Comparison of ENCODE assay signal across 10 cellular contexts in genomic region chr21:30194701-30195299, GRCh38. TPM values are rescaled to one million over a fixed set of nuclear protein-coding genes. Genes with fewer than 3 reads are reported as not detected.
DNase-seq lines count a peak whose midpoint lies in the region; ATAC-seq and TF ChIP-seq lines count a peak whose summit lies in the region.
"Had no signal": no experiment of that assay in that cellular context is flagged by ENCODE, and none has a peak within 500 bp of the region (broad histone marks: within the 10 kb centered on the region; RNA-seq: fewer than 3 reads in every experiment).

No MANE protein-coding gene starts in this region.

- peaks cover 0 to 13% of the 10 kb centered on the region in 2 donors for H3K9me3 Mint-ChIP-seq in effector memory CD8-positive, alpha-beta T cell
- H3K9me3 Mint-ChIP-seq: stimulated activated naive CD8-positive, alpha-beta T cell treated with anti-CD3 and anti-CD28 coated beads, Interleukin-15, Interleukin-2, amounts not matched to agents 100 ng/mL and 50 ng/mL, for 24 hours had no signal

- H3K79me2 ChIP-seq in osteoblast (ENCODE audit: insufficient read depth, low read length) = no peaks in the 10 kb centered on the region

- H3K27me3 Mint-ChIP-seq in effector memory CD8-positive, alpha-beta T cell = no peaks in the 10 kb centered on the region

- peak; percentile 59 for TF ChIP-seq CTCF in HFF-Myc (IDR thresholded peaks at IDR 0.05; ENCODE audit: low read depth, low read length, missing control alignments)
- peak; percentile 57 for TF ChIP-seq CTCF in cardiac fibroblast (IDR thresholded peaks at IDR 0.05; ENCODE audit: low read depth, low read length)
- TF ChIP-seq CTCF in osteoblast (IDR thresholded peaks at IDR 0.05; ENCODE audit: extremely low read depth, low read depth, low read length) = peak; percentile 45

- H3K4me3 ChIP-seq in HFF-Myc (replicated peaks; ENCODE audit: low read depth, low read length) (no peak overlapping the region), cardiac fibroblast (replicated peaks in 1 of 2; ENCODE audit: low read depth in 2 of 2, low read length in 2 of 2) (no peak overlapping the region), osteoblast (ENCODE audit: insufficient read depth, low read length) (no peak overlapping the region)

- H3K4me1 Mint-ChIP-seq in effector memory CD8-positive, alpha-beta T cell (ENCODE audit: low read depth in 2 of 2) = no peaks in the 10 kb centered on the region

- no peaks in the 10 kb centered on the region for H3K36me3 Mint-ChIP-seq in effector memory CD8-positive, alpha-beta T cell (ENCODE audit: insufficient read depth)

- no peak overlapping the region for H3K27ac ChIP-seq in osteoblast (ENCODE audit: low read depth, low read length)

- no peak overlapping the region for H3K4me3 Mint-ChIP-seq in effector memory CD8-positive, alpha-beta T cell
- H3K4me3 Mint-ChIP-seq: stimulated activated naive CD8-positive, alpha-beta T cell treated with anti-CD3 and anti-CD28 coated beads, Interleukin-15, Interleukin-2, amounts not matched to agents 100 ng/mL and 50 ng/mL, for 24 hours had no signal

- DNase-seq in CMK (ENCODE audit: low read depth) (peak; percentile 31), HFF-Myc (ENCODE audit: extremely low read depth, low read depth) (no peak), NCI-H774 (lab: John Stamatoyannopoulos, UW) (peak; percentile 3), cardiac fibroblast (ENCODE audit: low read depth in 2 of 2) (peak; percentile 57 to 58), osteoblast (ENCODE audit: insufficient read length, low spot score, missing footprints) (no peak), HK-2 (ENCODE audit: unreplicated experiment) (no peak)
- DNase-seq in stimulated activated CD8-positive, alpha-beta memory T cell treated with anti-CD3 and anti-CD28 coated beads, Interleukin-4, amount 100 ng/mL, for 48 hours = no peak
- no peak for DNase-seq in effector memory CD8-positive, alpha-beta T cell

- no peak for ATAC-seq in effector memory CD8-positive, alpha-beta T cell (replicated peaks)

- no peaks in the 10 kb centered on the region for H3K36me3 ChIP-seq in osteoblast (ENCODE audit: insufficient read depth, low read length)

- no peaks in the 10 kb centered on the region for H4K20me1 ChIP-seq in osteoblast (ENCODE audit: insufficient read depth, low read length)

- no peaks in the 10 kb centered on the region for H3K4me1 ChIP-seq in osteoblast (ENCODE audit: insufficient read depth, low read length)

- no peaks in the 10 kb centered on the region for H3K27me3 ChIP-seq in osteoblast (ENCODE audit: insufficient read depth, low read length)

- H3K9me3 ChIP-seq in osteoblast (ENCODE audit: low read depth, low read length) = no peaks in the 10 kb centered on the region

- no peak overlapping the region for H3K4me2 ChIP-seq in osteoblast (ENCODE audit: insufficient read depth, low read length)

- no peak overlapping the region for H2AFZ ChIP-seq in osteoblast (ENCODE audit: low read length)

- no peak overlapping the region for H3K27ac Mint-ChIP-seq in effector memory CD8-positive, alpha-beta T cell
- H3K27ac Mint-ChIP-seq: stimulated activated naive CD8-positive, alpha-beta T cell treated with anti-CD3 and anti-CD28 coated beads, Interleukin-15, Interleukin-2, amounts not matched to agents 100 ng/mL and 50 ng/mL, for 24 hours had no signal

RNA-seq across cellular contexts. Expression of gene CLDN8, which starts 21.1 kb away (rescaled TPM):
- total RNA-seq in osteoblast = not detected in 2 replicates
- total RNA-seq: endothelial cell of umbilical vein had no signal

RNA-seq across cellular contexts. Expression of gene CLDN17, which starts 28.2 kb away (rescaled TPM):
- not detected in 2 replicates for total RNA-seq in osteoblast
- total RNA-seq: endothelial cell of umbilical vein had no signal

Comparison
In these comparisons a context has a peak if more than half of its experiments do, and no peak if none do; other contexts are left out.
1. DNase-seq: peak in CMK (single experiment), NCI-H774 (single experiment) and cardiac fibroblast (2 of 2); none in HFF-Myc (single experiment), osteoblast (single experiment), HK-2 (single experiment), stimulated activated CD8-positive, alpha-beta memory T cell treated with anti-CD3 and anti-CD28 coated beads, Interleukin-4, amount 100 ng/mL, for 48 hours (single experiment) and effector memory CD8-positive, alpha-beta T cell (0 of 3).
2. Peak in every context shown above with its lines, with median percentiles within 50 percentile points of each other: CTCF ChIP-seq.